8 cellular contexts compared by ENCODE assay signal in genomic region chr1:209652873-209653401, GRCh38. TPM values are rescaled to one million over a fixed set of nuclear protein-coding genes. Genes with fewer than 3 reads are reported as not detected.
DNase-seq lines count a peak whose midpoint lies in the region; ATAC-seq, FAIRE-seq and TF ChIP-seq lines count a peak whose summit lies in the region.

No MANE protein-coding gene starts in this region.

- no peaks in the 10 kb centered on the region for H3K36me3 Mint-ChIP-seq in astrocyte (ENCODE audit: low read depth, unreplicated experiment)

- H3K27me3 Mint-ChIP-seq in astrocyte (ENCODE audit: low read depth, unreplicated experiment), result peaks cover 11% of the 10 kb centered on the region

- H3K36me3 ChIP-seq in Panc1 (ENCODE audit: control insufficient read depth, insufficient read depth, low read length) (no peaks in the 10 kb centered on the region), astrocyte (ENCODE audit: insufficient read depth, low read length) (no peaks in the 10 kb centered on the region)

- in situ Hi-C loops in Panc1 (cut with HindIII; ENCODE audit: low pct_unique_long_range_greater_than_20kb, low sequenced_read_pairs), result no loop called here

- no peaks in the 10 kb centered on the region for H3K27me3 ChIP-seq in Panc1 (ENCODE audit: control insufficient read depth, insufficient read depth, low read length)
- H3K27me3 ChIP-seq in astrocyte (ENCODE audit: insufficient read depth, low read length), result no peaks in the 10 kb centered on the region

- no peak overlapping the region for H3K27ac ChIP-seq in Panc1 (ENCODE audit: low read length)
- H3K27ac ChIP-seq in astrocyte (ENCODE audit: low read depth, low read length), result no peak overlapping the region
- H3K27ac ChIP-seq in coronary artery, result peak overlapping the region in 1 of 2 donors; percentile 43

- TF ChIP-seq CTCF in Panc1 (IDR thresholded peaks at IDR 0.05), result no peak
- no peak for TF ChIP-seq CTCF in astrocyte (IDR thresholded peaks at IDR 0.05; ENCODE audit: insufficient read depth, low read depth, low read length)
- no peak for TF ChIP-seq CTCF in coronary artery (IDR thresholded peaks at IDR 0.05)

- BruUV-seq in Panc1 (replicated peaks; lab: Mats Ljungman, UMichigan), result no TSS peak

- H3K4me3 Mint-ChIP-seq in astrocyte (ENCODE audit: unreplicated experiment), result no peak overlapping the region

- DNase-seq in A172 (ENCODE audit: low spot score) (peak; percentile 87), Panc1 (ENCODE audit: low read depth, low spot score) (no peak), astrocyte (ENCODE audit: low read depth) (peak; percentile 67), kidney glomerular epithelial cell (lab: John Stamatoyannopoulos, UW) (peak; percentile 91), NCI-H524 treated with DMSO at 0.1 percent for 48 hours (lab: John Stamatoyannopoulos, UW) (no peak), coronary artery (ENCODE audit: low spot score) (no peak)
- DNase-seq in stimulated activated CD4-positive, alpha-beta T cell treated with anti-CD3 and anti-CD28 coated beads, TNF-alpha, amount 100 ng/mL, for 24 hours (ENCODE audit: low read depth in 3 of 3), result peak in 2 of 3 experiments; percentile 17 to 65

- peaks cover 5% of the 10 kb centered on the region for H3K4me1 ChIP-seq in Panc1 (ENCODE audit: control insufficient read depth, insufficient read depth, low read length)
- peaks cover 63% of the 10 kb centered on the region for H3K4me1 ChIP-seq in astrocyte (ENCODE audit: insufficient read depth, low read length)

- no peak overlapping the region for H2AFZ ChIP-seq in astrocyte (ENCODE audit: low read depth, low read length)

- ATAC-seq in GM21786 (IDR thresholded peaks at IDR 0.05; ENCODE audit: unreplicated experiment), result peak; percentile 56
- ATAC-seq in Panc1, result peak; percentile 54

- peak overlapping the region; percentile 28 for H3K4me2 ChIP-seq in astrocyte (ENCODE audit: low read length)

- H3K4me1 Mint-ChIP-seq in astrocyte (ENCODE audit: low read depth, unreplicated experiment), result peaks cover 49% of the 10 kb centered on the region

- FAIRE-seq in astrocyte (lab: Jason Lieb, UNC), result no peak

- no peak overlapping the region for H3K27ac Mint-ChIP-seq in astrocyte (ENCODE audit: unreplicated experiment)

- H3K9ac ChIP-seq in astrocyte (ENCODE audit: low read length), result no peak overlapping the region

- CTCF ChIA-PET in Panc1 (lab: Charles Lee), result no interaction called here

- H3K79me2 ChIP-seq in astrocyte (ENCODE audit: insufficient read depth, low read length), result no peaks in the 10 kb centered on the region

- POLR2A ChIA-PET in Panc1 (lab: Charles Lee), result no interaction called here

- no peak overlapping the region for H3K4me3 ChIP-seq in Panc1 (ENCODE audit: low read depth in 2 of 2, low read length in 2 of 2)
- H3K4me3 ChIP-seq in astrocyte (ENCODE audit: insufficient read depth, low read depth, low read length), result no peak overlapping the region
- no peak overlapping the region for H3K4me3 ChIP-seq in coronary artery

- no peaks in the 10 kb centered on the region for H4K20me1 ChIP-seq in astrocyte (ENCODE audit: insufficient read depth, low read length)

- H3K9me3 ChIP-seq in Panc1 (ENCODE audit: control insufficient read depth, insufficient read depth, low read depth, low read length) (no peaks in the 10 kb centered on the region), astrocyte (ENCODE audit: insufficient read depth, low read depth, low read length) (no peaks in the 10 kb centered on the region)

- H3K9me3 Mint-ChIP-seq in astrocyte (ENCODE audit: unreplicated experiment), result no peaks in the 10 kb centered on the region

- intact Hi-C loops in Panc1 (cut with micrococcal nuclease; ENCODE audit: unreplicated experiment), result no loop called here

RNA-seq across cellular contexts. Expression of gene LAMB3, which starts 0.7 kb away (rescaled TPM):
- total RNA-seq in A172 (2014; rRNA removed; shearing (Covaris generic)), result 7.0 and 13.7 TPM in 2 replicates
- total RNA-seq in Panc1 (2021; ENCODE audit: unreplicated experiment) (0.85 TPM), astrocyte (4.2 and 6.1 TPM in 2 replicates)
- 0.21 TPM for polyA plus RNA-seq in Panc1 (2012; ENCODE audit: insufficient read length)

RNA-seq across cellular contexts. Expression of gene G0S2, which starts 22.3 kb away (rescaled TPM):
- total RNA-seq in A172 (2014; rRNA removed; shearing (Covaris generic)), result not detected in 2 replicates
- 2.5 TPM for total RNA-seq in Panc1 (2021; ENCODE audit: unreplicated experiment)
- 0.86 TPM for polyA plus RNA-seq in Panc1 (2012; ENCODE audit: insufficient read length)
- total RNA-seq in astrocyte, result 5.9 and 15.1 TPM in 2 replicates

RNA-seq across cellular contexts. Expression of gene HSD11B1, which starts 51.7 kb away (rescaled TPM):
- total RNA-seq in A172 (2014; rRNA removed; shearing (Covaris generic)), result 0.69 and 1.5 TPM in 2 replicates
- total RNA-seq in Panc1 (2021; ENCODE audit: unreplicated experiment), result not detected
- polyA plus RNA-seq in Panc1 (2012; ENCODE audit: insufficient read length), result not detected
- total RNA-seq in astrocyte, result not detected in 2 replicates

Comparison
In these comparisons a context has a peak if more than half of its experiments do, and no peak if none do; other contexts are left out.
1. DNase-seq: peak in A172 (single experiment), astrocyte (single experiment), kidney glomerular epithelial cell (single experiment) and stimulated activated CD4-positive, alpha-beta T cell treated with anti-CD3 and anti-CD28 coated beads, TNF-alpha, amount 100 ng/mL, for 24 hours (2 of 3); none in Panc1 (single experiment), NCI-H524 treated with DMSO at 0.1 percent for 48 hours (single experiment) and coronary artery (single experiment).